Comparison of ENCODE assay signal across 27 cellular contexts in genomic region chr1:248831842-248832241, GRCh38.
"Had no signal": no experiment of that assay in that cellular context is flagged by ENCODE, and none has a peak within 500 bp of the region (broad histone marks: within the 10 kb centered on the region; RNA-seq: fewer than 3 reads in every experiment).

No MANE protein-coding gene starts in this region.

- H3K27ac ChIP-seq: neural progenitor cell, ovary, parathyroid adenoma, psoas muscle, skin epidermis, spleen, suprapubic skin, testis, tibial artery, transverse colon, upper lobe of right lung, uterus had no signal

- H3K4me1 ChIP-seq: parathyroid adenoma, testis, uterus had no signal

- H3K4me3 ChIP-seq: neural progenitor cell, ovary, psoas muscle, skin epidermis, smooth muscle cell, spleen, suprapubic skin, testis, tibial artery, transverse colon, upper lobe of right lung, uterus had no signal

- DNase-seq: natural killer cell; occipital lobe; ovary; psoas muscle; right cardiac atrium; stimulated activated CD4-positive, alpha-beta T cell treated with anti-CD3 and anti-CD28 coated beads, Interleukin-12 subunit alpha, Interleukin-12 subunit beta, amount 100 ng/mL, for 4 hours; stimulated activated CD4-positive, alpha-beta T cell treated with anti-CD3 and anti-CD28 coated beads, Interleukin-1b, Interleukin-23, amount 100 ng/mL, for 48 hours; stimulated activated CD4-positive, alpha-beta T cell treated with anti-CD3 and anti-CD28 coated beads, Interleukin-4, amount 100 ng/mL, for 1 hour; stimulated activated CD4-positive, alpha-beta T cell treated with anti-CD3 and anti-CD28 coated beads, Interleukin-4, amount 100 ng/mL, for 4 hours; stimulated activated CD8-positive, alpha-beta memory T cell treated with anti-CD3 and anti-CD28 coated beads, Interleukin-4, amount 100 ng/mL, for 48 hours; stimulated activated naive CD4-positive, alpha-beta T cell; stimulated activated naive CD8-positive, alpha-beta T cell treated with anti-CD3 and anti-CD28 coated beads, Interleukin-15, amount 100 ng/mL, for 72 hours; stimulated activated naive CD8-positive, alpha-beta T cell treated with anti-CD3 and anti-CD28 coated beads, Interleukin-15, Interleukin-2, amounts not matched to agents 100 U/mL and 50 U/mL, for 24 hours; substantia nigra; testis; transverse colon; uterus had no signal

- H3K4me2 ChIP-seq: neural progenitor cell, smooth muscle cell had no signal

- ATAC-seq: natural killer cell; psoas muscle; right cardiac atrium; sciatic nerve; stimulated activated memory B cell treated with anti-CD40 and anti-IgM and Interleukin-4, amounts not matched to agents 10 μg/mL and 1 μg/mL and 100 μg/mL, for 72 hours; stimulated activated naive CD8-positive, alpha-beta T cell treated with anti-CD3 and anti-CD28 coated beads, Interleukin-15, amount 100 ng/mL, for 72 hours; stimulated activated naive CD8-positive, alpha-beta T cell treated with anti-CD3 and anti-CD28 coated beads, Interleukin-15, Interleukin-2, amounts not matched to agents 100 U/mL and 50 U/mL, for 24 hours; upper lobe of right lung had no signal

- H3K9me3 ChIP-seq: ovary, psoas muscle, spleen, suprapubic skin, testis, tibial artery, transverse colon, upper lobe of right lung, uterus had no signal
